Comparison of ENCODE assay signal across 8 cellular contexts in the genomic region with DNA sequence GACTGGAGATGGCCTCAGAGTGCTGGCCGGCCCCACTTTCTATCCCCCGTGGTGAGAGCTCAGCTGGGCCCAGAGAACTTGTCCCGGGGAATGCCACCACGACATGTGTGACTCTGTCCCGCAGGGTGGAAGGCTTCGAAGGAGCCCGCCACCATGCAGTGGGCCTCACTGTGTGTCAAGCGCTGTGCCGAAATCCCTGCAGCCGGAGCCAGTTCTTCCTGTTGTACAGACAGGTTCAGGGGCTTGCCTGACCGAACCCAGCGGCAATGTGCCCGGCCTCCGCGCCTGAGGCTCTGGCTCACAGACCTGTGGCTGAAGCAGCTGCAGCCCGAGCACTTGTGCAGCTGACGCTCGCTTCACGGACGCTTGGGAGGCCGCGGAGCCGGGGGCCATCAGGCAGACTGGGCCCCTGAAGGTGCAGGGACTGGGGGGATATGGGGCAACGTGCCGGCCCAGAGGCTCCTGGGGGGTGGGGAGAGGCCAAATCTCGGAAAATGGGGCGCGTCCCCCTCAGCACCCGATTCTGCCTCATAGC. TPM values are rescaled to one million over a fixed set of nuclear protein-coding genes. Genes with fewer than 3 reads are reported as not detected.
DNase-seq lines count a peak whose midpoint lies in the region; ATAC-seq, FAIRE-seq and TF ChIP-seq lines count a peak whose summit lies in the region.

No MANE protein-coding gene starts in this region.

- H3K79me2 ChIP-seq in SK-N-SH (ENCODE audit: insufficient read depth), result peaks cover 45% of the 10 kb centered on the region

- H3K4me2 ChIP-seq in A549 (peak overlapping the region; percentile 91), SK-N-SH (peak overlapping the region; percentile 84)

- intact Hi-C loops in lower leg skin (cut with DNase I; ENCODE audit: low total_unique reads), result loop anchor here (5.0 kb wide), 1 partner anchor 240 kb away; no protein-coding TSS in a partner anchor

- no peaks in the 10 kb centered on the region for H3K9me2 ChIP-seq in SK-N-SH

- no peaks in the 10 kb centered on the region for H3K9me3 ChIP-seq in A549
- H3K9me3 ChIP-seq in SK-N-SH, result no peaks in the 10 kb centered on the region

- CTCF ChIA-PET in A549 (lab: Yijun Ruan, JAX), result interaction anchor here (0.6 to 3.9 kb wide), 23 partner anchors 8 to 252 kb away, joined by 3 to 65 read pairs (median 4); no protein-coding TSS in a partner anchor
- CTCF ChIA-PET in SK-N-SH (lab: Yijun Ruan, JAX), result interaction anchor here (0.5 to 9.7 kb wide), 33 partner anchors 9 to 309 kb away, joined by 3 to 173 read pairs (median 5); partner anchors contain the start of genes MAPK1 and TOP3B

- TF ChIP-seq RAD21 in A549 (conservative IDR thresholded peaks at IDR 0.05 in 1 of 2, IDR thresholded peaks at IDR 0.05 in 1 of 2), result no peak
- TF ChIP-seq RAD21 in SK-N-SH (IDR thresholded peaks at IDR 0.05; ENCODE audit: low read length), result no peak

- no peaks in the 10 kb centered on the region for H4K20me1 ChIP-seq in SK-N-SH (ENCODE audit: insufficient read depth)

- TF ChIP-seq POLR2A in A549 (IDR thresholded peaks at IDR 0.05; ENCODE audit: low read length) (no peak), lower leg skin (IDR thresholded peaks at IDR 0.05) (no peak)

- H3K4me1 ChIP-seq in A549 (0 out of 3 replicates have a peak, but pooled peaks cover 4% of the 10 kb centered on the region), SK-N-SH (ENCODE audit: control insufficient read depth in 1 of 2, insufficient read depth in 2 of 2, low read depth in 1 of 2, low read length in 1 of 2) (peaks cover 10 to 25% of the 10 kb centered on the region in 2 experiments; a peak in 2 of 4 replicates)

- WGBS in A549 (ENCODE audit: missing lambda C conversion rate), result 45% methylated on average over 24 of the region's 29 CpGs
- 37% methylated on average over 14 of the region's 29 CpGs for WGBS in SK-N-SH (ENCODE audit: low lambda C conversion rate)
- 0 to 12% methylated on average over 7 to 19 of the region's 29 CpGs for WGBS in lower leg skin, 2 donors

- POLR2A ChIA-PET in A549 (lab: Yijun Ruan, JAX), result interaction anchor here (1.1 kb wide), 1 partner anchor 10 kb away, joined by 3 read pairs; no protein-coding TSS in a partner anchor
- POLR2A ChIA-PET in SK-N-SH (lab: Yijun Ruan, JAX), result interaction anchor here (0.6 to 2.1 kb wide), 3 partner anchors 12 to 36 kb away, joined by 3 to 10 read pairs (median 4); no protein-coding TSS in a partner anchor

- peak overlapping the region; percentile 74 for H3K4me3 ChIP-seq in A549
- H3K4me3 ChIP-seq in SK-N-SH (ENCODE audit: low read depth in 2 of 2, low read length in 1 of 2), result peak overlapping the region; percentile 67 to 69
- H3K4me3 ChIP-seq in coronary artery, result peak overlapping the region; percentile 86
- peak overlapping the region; percentile 67 for H3K4me3 ChIP-seq in lower leg skin (ENCODE audit: low read depth, poor library complexity, severe bottlenecking)

- 0 out of 2 replicates have a peak overlapping the region, but pooled peaks have one; percentile 11 for H2AFZ ChIP-seq in SK-N-SH (ENCODE audit: low read depth)

- ATAC-seq in A549 (peak; percentile 2 to 40; a peak in 3 of 6 replicates), GM21423 (IDR thresholded peaks at IDR 0.05; ENCODE audit: unreplicated experiment) (peak; percentile 28), GM21360 (IDR thresholded peaks at IDR 0.05; ENCODE audit: unreplicated experiment) (no peak)

- no peaks in the 10 kb centered on the region for H3K27me3 ChIP-seq in SK-N-SH (ENCODE audit: insufficient read depth)

- H3K27ac ChIP-seq in A549 (peak overlapping the region; percentile 85 to 91), SK-N-SH (ENCODE audit: low read depth in 2 of 2, low read length in 1 of 2) (peak overlapping the region in 1 of 2 experiments; percentile 79; a peak in 2 of 4 replicates), coronary artery (peak overlapping the region in 1 of 2 donors; percentile 78), substantia nigra (ENCODE audit: low read depth, low read length, poor library complexity, severe bottlenecking) (peak overlapping the region; percentile 69)

- DNase-seq in A549 (ENCODE audit: low read depth in 1 of 2, low spot score in 1 of 2) (no peak), SK-N-SH (peak; percentile 59), coronary artery (ENCODE audit: low spot score) (no peak), lower leg skin (ENCODE audit: low spot score in 2 of 2) (peak in 1 of 2 donors; percentile 90), substantia nigra (lab: John Stamatoyannopoulos, UW) (peak in 14 of 49 donors; percentile 2 to 58 (median 24)), ureter (ENCODE audit: low spot score) (no peak)

- peaks cover 12% of the 10 kb centered on the region for H3F3A ChIP-seq in SK-N-SH (replicated peaks; ENCODE audit: insufficient read depth)

- TF ChIP-seq CTCF in A549 (IDR thresholded peaks at IDR 0.05) (no peak), SK-N-SH (IDR thresholded peaks at IDR 0.05) (no peak), coronary artery (IDR thresholded peaks at IDR 0.05) (no peak), lower leg skin (IDR thresholded peaks at IDR 0.05) (no peak)

- FAIRE-seq in A549 (lab: Jason Lieb, UNC), result no peak

- H3K36me3 ChIP-seq in SK-N-SH (replicated peaks in 1 of 2; ENCODE audit: control insufficient read depth in 1 of 2, insufficient read depth in 2 of 2, low read length in 1 of 2), result no peaks in the 10 kb centered on the region

- H3K9ac ChIP-seq in SK-N-SH, result peak overlapping the region; percentile 63; the same call in 1 of the 2 replicates

- no peak for TF ChIP-seq EP300 in A549 (IDR thresholded peaks at IDR 0.05)
- TF ChIP-seq EP300 in SK-N-SH (IDR thresholded peaks at IDR 0.05; ENCODE audit: borderline replicate concordance in 1 of 2, low read depth in 1 of 2, low read length in 1 of 2), result no peak

TF ChIP-seq in A549, 52 proteins besides CTCF, POLR2A, EP300 and RAD21 (continues in another document):
- TF ChIP-seq CHD4 (IDR thresholded peaks at IDR 0.05; ENCODE audit: borderline replicate concordance), result no peak

TF ChIP-seq in SK-N-SH, 30 proteins besides CTCF, POLR2A, EP300 and RAD21:
- TF ChIP-seq MXI1 (IDR thresholded peaks at IDR 0.05; ENCODE audit: low read depth, low read length) (0 out of 2 replicates have a peak, but pooled peaks have one; percentile 20), EZH2phosphoT487 (IDR thresholded peaks at IDR 0.05; ENCODE audit: borderline replicate concordance, low read depth) (no peak)
- TF ChIP-seq, protein P1, sequence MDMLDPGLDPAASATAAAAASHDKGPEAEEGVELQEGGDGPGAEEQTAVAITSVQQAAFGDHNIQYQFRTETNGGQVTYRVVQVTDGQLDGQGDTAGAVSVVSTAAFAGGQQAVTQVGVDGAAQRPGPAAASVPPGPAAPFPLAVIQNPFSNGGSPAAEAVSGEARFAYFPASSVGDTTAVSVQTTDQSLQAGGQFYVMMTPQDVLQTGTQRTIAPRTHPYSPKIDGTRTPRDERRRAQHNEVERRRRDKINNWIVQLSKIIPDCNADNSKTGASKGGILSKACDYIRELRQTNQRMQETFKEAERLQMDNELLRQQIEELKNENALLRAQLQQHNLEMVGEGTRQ (IDR thresholded peaks at IDR 0.05; ENCODE audit: borderline replicate concordance, low read depth, low read length), result no peak
TF ChIP-seq in SK-N-SH: peak in this region for 1.

RNA-seq across cellular contexts. Expression of gene PPM1F, which starts 0.7 kb away (rescaled TPM):
- polyA plus RNA-seq in A549 (2011; rRNA removed), result 9.4 and 11.0 TPM in 2 replicates
- 13.5 and 18.0 TPM in 2 replicates for polyA plus RNA-seq in A549 (2012; cell fraction: cytosol; rRNA removed)
- polyA plus RNA-seq in A549 (2012; cell fraction: nucleus; rRNA removed), result 25.7 and 27.9 TPM in 2 replicates
- 14.2 to 14.6 TPM (median 14.3 TPM) in 3 replicates for polyA plus RNA-seq in A549 (2017; fragmentation: RNase III; extraction: RNeasy Plus Mini Kit Qiagen cat#74134 plus additional on column Dnase treatment)
- polyA minus RNA-seq in A549 (2011; rRNA and poly(A)+ RNA removed), result 5.4 and 6.5 TPM in 2 replicates
- 29.6 and 33.8 TPM in 2 replicates for polyA plus RNA-seq in SK-N-SH (2012; rRNA removed)
- 16.4 and 24.2 TPM in 2 replicates for polyA plus RNA-seq in SK-N-SH (2012; cell fraction: cytosol; rRNA removed)
- polyA plus RNA-seq in SK-N-SH (2012; cell fraction: nucleus; rRNA removed), result 42.7 and 51.1 TPM in 2 replicates
- 10 to 100 TPM; 18.3 to 29.5 (median 25.8) TPM for total RNA-seq in lower leg skin
- 39.9 TPM for total RNA-seq in ureter

RNA-seq across cellular contexts. Expression of gene TOP3B, which starts 30.6 kb away (rescaled TPM):
- polyA plus RNA-seq in A549 (2011; rRNA removed), result 11.5 and 16.7 TPM in 2 replicates
- 13.2 and 15.4 TPM in 2 replicates for polyA plus RNA-seq in A549 (2012; cell fraction: cytosol; rRNA removed)
- 78.8 and 81.4 TPM in 2 replicates for polyA plus RNA-seq in A549 (2012; cell fraction: nucleus; rRNA removed)
- 19.8 to 22.6 TPM (median 21.0 TPM) in 3 replicates for polyA plus RNA-seq in A549 (2017; fragmentation: RNase III; extraction: RNeasy Plus Mini Kit Qiagen cat#74134 plus additional on column Dnase treatment)
- 17.9 and 20.0 TPM in 2 replicates for polyA minus RNA-seq in A549 (2011; rRNA and poly(A)+ RNA removed)
- 14.4 and 17.4 TPM in 2 replicates for polyA plus RNA-seq in SK-N-SH (2012; rRNA removed)
- 5.6 and 9.3 TPM in 2 replicates for polyA plus RNA-seq in SK-N-SH (2012; cell fraction: cytosol; rRNA removed)
- polyA plus RNA-seq in SK-N-SH (2012; cell fraction: nucleus; rRNA removed), result 81.6 and 88.5 TPM in 2 replicates
- 10 to 100 TPM; 23.6 to 53.6 (median 29.7) TPM for total RNA-seq in lower leg skin
- 29.7 TPM for total RNA-seq in ureter
